17 cellular contexts compared by ENCODE assay signal in genomic region chr10:29068984-29069383, GRCh38.
A peak's percentile ranks its signal among the peaks of the same experiment; 100 is the strongest.
DNase-seq lines count a peak whose midpoint lies in the region; ATAC-seq and TF ChIP-seq lines count a peak whose summit lies in the region.
"Had no signal": no experiment of that assay in that cellular context is flagged by ENCODE, and none has a peak within 500 bp of the region (broad histone marks: within the 10 kb centered on the region; RNA-seq: fewer than 3 reads in every experiment).

No MANE protein-coding gene starts in this region.

- H2AFZ ChIP-seq in smooth muscle cell (ENCODE audit: low read depth) (peak overlapping the region; percentile 13), H9 (ENCODE audit: low read length) (no peak overlapping the region)

- H3K4me3 Mint-ChIP-seq in endodermal cell (peak overlapping the region; percentile 31), nephron progenitor cell (no peak overlapping the region), H9 (no peak overlapping the region)
- H3K4me3 Mint-ChIP-seq: CD4-positive, alpha-beta memory T cell had no signal

- H2BK5ac ChIP-seq in H9 (ENCODE audit: insufficient read length, low read length) = no peak overlapping the region

- no peak overlapping the region for H4K5ac ChIP-seq in H9 (ENCODE audit: insufficient read length, low read depth, low read length)

- H2BK120ac ChIP-seq in H9 (ENCODE audit: low read depth, low read length, poor library complexity, severe bottlenecking) = no peak overlapping the region

- no peaks in the 10 kb centered on the region for H3K27me3 Mint-ChIP-seq in endodermal cell (ENCODE audit: insufficient read depth)
- peaks cover 2% of the 10 kb centered on the region for H3K27me3 Mint-ChIP-seq in nephron progenitor cell (ENCODE audit: low read depth, poor library complexity)
- H3K27me3 Mint-ChIP-seq in H9 (ENCODE audit: low read depth) = no peaks in the 10 kb centered on the region; the same call in 1 of the 2 replicates

- H3K4me2 ChIP-seq in smooth muscle cell (no peak overlapping the region), H9 (ENCODE audit: insufficient read depth, insufficient read length, low read length) (no peak overlapping the region)
- H3K4me2 ChIP-seq: A549 had no signal

- H3K18ac ChIP-seq in H9 (ENCODE audit: insufficient read length, low read depth, low read length) = no peak overlapping the region

- H3K4ac ChIP-seq in H9 (ENCODE audit: low read depth, low read length) = no peak overlapping the region

- H3K36me3 Mint-ChIP-seq in endodermal cell (ENCODE audit: low read depth) (no peaks in the 10 kb centered on the region), nephron progenitor cell (ENCODE audit: low read depth) (no peaks in the 10 kb centered on the region), H9 (ENCODE audit: insufficient read depth in 1 of 3, low read depth in 3 of 3) (no peaks in the 10 kb centered on the region)
- H3K36me3 Mint-ChIP-seq: CD4-positive, alpha-beta memory T cell had no signal

- H3K9ac ChIP-seq in HUES6 (ENCODE audit: low read length) (peak overlapping the region; percentile 45), endodermal cell (ENCODE audit: extremely low read depth, low read length, poor library complexity, severe bottlenecking) (peak overlapping the region; percentile 67), smooth muscle cell (ENCODE audit: low read depth) (no peak overlapping the region), H9 (ENCODE audit: extremely low read depth, insufficient read length, low read length) (no peak overlapping the region)

- 10 to 14% methylated on average over 3 to 6 of the region's 6 CpGs for WGBS in endodermal cell (ENCODE audit: insufficient coverage in 1 of 2, insufficient read length in 1 of 2), 2 experiments
- 46% methylated on average over 6 of the region's 6 CpGs for WGBS in smooth muscle cell (ENCODE audit: low lambda C conversion rate)
- no CpG with 5 or more reads among the region's 6 CpGs for WGBS in H9 (ENCODE audit: extremely low coverage, insufficient read length, low lambda C conversion rate)

- H3K9me3 ChIP-seq in HUES6 (ENCODE audit: control insufficient read depth, insufficient read depth, low read depth, low read length) (no peaks in the 10 kb centered on the region), endodermal cell (ENCODE audit: control insufficient read depth, low read length) (no peaks in the 10 kb centered on the region), smooth muscle cell (replicated peaks; ENCODE audit: low read depth) (no peaks in the 10 kb centered on the region), H9 (ENCODE audit: control insufficient read depth, low read depth, low read length) (no peaks in the 10 kb centered on the region)
- no peaks in the 10 kb centered on the region for H3K9me3 ChIP-seq in effector memory CD4-positive, alpha-beta T cell (ENCODE audit: control insufficient read depth, low read length)
- H3K9me3 ChIP-seq: A549, BE2C, HAP-1 had no signal

- H3K79me1 ChIP-seq in H9 (ENCODE audit: insufficient read depth, low read depth, low read length, poor library complexity, severe bottlenecking) = no peaks in the 10 kb centered on the region

- no peak overlapping the region for H3K56ac ChIP-seq in H9 (ENCODE audit: insufficient read length, low read depth, low read length)

- H3K36me3 ChIP-seq in HUES6 (ENCODE audit: control insufficient read depth, insufficient read depth, low read length) (no peaks in the 10 kb centered on the region), endodermal cell (ENCODE audit: control insufficient read depth, insufficient read depth, low read length) (no peaks in the 10 kb centered on the region), smooth muscle cell (ENCODE audit: low read depth) (no peaks in the 10 kb centered on the region)
- no peaks in the 10 kb centered on the region for H3K36me3 ChIP-seq in effector memory CD4-positive, alpha-beta T cell (ENCODE audit: control insufficient read depth, insufficient read depth, low read length)
- H3K36me3 ChIP-seq: BE2C, HAP-1 had no signal

- no peak overlapping the region for H2BK12ac ChIP-seq in H9 (ENCODE audit: insufficient read length, low read depth, low read length)

- H3K27me3 ChIP-seq in HUES6 (ENCODE audit: control insufficient read depth, insufficient read depth, low read length) (no peaks in the 10 kb centered on the region), endodermal cell (ENCODE audit: control insufficient read depth, insufficient read depth, low read length, poor library complexity, severe bottlenecking) (no peaks in the 10 kb centered on the region), smooth muscle cell (ENCODE audit: low read depth) (no peaks in the 10 kb centered on the region), H9 (ENCODE audit: insufficient read depth, low read length) (no peaks in the 10 kb centered on the region)
- no peaks in the 10 kb centered on the region for H3K27me3 ChIP-seq in effector memory CD4-positive, alpha-beta T cell (replicated peaks; ENCODE audit: control insufficient read depth, insufficient read depth, low read length, poor library complexity, severe bottlenecking)
- H3K27me3 ChIP-seq: BE2C had no signal

- H3K79me2 ChIP-seq in smooth muscle cell (ENCODE audit: low read depth) (no peaks in the 10 kb centered on the region), H9 (ENCODE audit: insufficient read depth, low read length) (no peaks in the 10 kb centered on the region)

- H3K9me3 Mint-ChIP-seq in endodermal cell (no peaks in the 10 kb centered on the region), nephron progenitor cell (peaks cover 4% of the 10 kb centered on the region), H9 (no peaks in the 10 kb centered on the region)
- H3K9me3 Mint-ChIP-seq: CD4-positive, alpha-beta memory T cell had no signal

- H3T11ph ChIP-seq in H9 (ENCODE audit: low read length) = no peak overlapping the region

- no peak overlapping the region for H4K8ac ChIP-seq in H9 (replicated peaks; ENCODE audit: insufficient read length, low read depth, low read length)

- H4K20me1 ChIP-seq in smooth muscle cell (ENCODE audit: low read depth) = no peaks in the 10 kb centered on the region
- no peaks in the 10 kb centered on the region for H4K20me1 ChIP-seq in H9 (ENCODE audit: control insufficient read depth, insufficient read depth, insufficient read length)

- H3F3A ChIP-seq in smooth muscle cell (ENCODE audit: low read depth) = peaks cover 14% of the 10 kb centered on the region

- DNase-seq in endodermal cell (peak; percentile 65), nephron progenitor cell (no peak), smooth muscle cell (lab: John Stamatoyannopoulos, UW; ENCODE audit: unreplicated experiment) (no peak), H9 (no peak)
- DNase-seq in effector memory CD4-positive, alpha-beta T cell = no peak
- DNase-seq: BE2C; CD4-positive, alpha-beta memory T cell; DMS153; DMS79 treated with DMSO at 0.1 percent for 48 hours; EL; IMR-90; KG1 had no signal

- no peak overlapping the region for H3K23ac ChIP-seq in H9 (ENCODE audit: insufficient read length, low read depth, low read length)

- H3K27ac ChIP-seq in HUES6 (ENCODE audit: low read depth, low read length) (peak overlapping the region; percentile 23; the same call in 1 of the 2 replicates), endodermal cell (ENCODE audit: low read depth, low read length) (peak overlapping the region; percentile 67), smooth muscle cell (ENCODE audit: low read depth) (no peak overlapping the region), H9 (ENCODE audit: insufficient read length, low read depth, low read length) (no peak overlapping the region)
- no peak overlapping the region for H3K27ac ChIP-seq in effector memory CD4-positive, alpha-beta T cell (ENCODE audit: insufficient read depth, low read length, poor library complexity, severe bottlenecking)
- H3K27ac ChIP-seq: C4-2B had no signal

- peak overlapping the region; percentile 90 for H3K27ac Mint-ChIP-seq in endodermal cell
- H3K27ac Mint-ChIP-seq in nephron progenitor cell = peak overlapping the region; percentile 52
- no peak overlapping the region for H3K27ac Mint-ChIP-seq in H9
- H3K27ac Mint-ChIP-seq: CD4-positive, alpha-beta memory T cell had no signal

- peaks cover 19% of the 10 kb centered on the region; the same call in 1 of the 2 replicates for H3K4me1 ChIP-seq in HUES6 (ENCODE audit: control insufficient read depth, insufficient read depth, low read length)
- H3K4me1 ChIP-seq in endodermal cell (ENCODE audit: control insufficient read depth, insufficient read depth, low read length) = peaks cover 8% of the 10 kb centered on the region
- peaks cover 21% of the 10 kb centered on the region for H3K4me1 ChIP-seq in smooth muscle cell (ENCODE audit: low read depth)
- 0 out of 2 replicates have a peak, but pooled peaks cover 7% of the 10 kb centered on the region for H3K4me1 ChIP-seq in H9 (ENCODE audit: insufficient read depth, low read length)
- H3K4me1 ChIP-seq in effector memory CD4-positive, alpha-beta T cell (ENCODE audit: control insufficient read depth, insufficient read depth, low read length, poor library complexity, severe bottlenecking) = no peaks in the 10 kb centered on the region
- H3K4me1 ChIP-seq: BE2C had no signal

- no peak overlapping the region for H4K91ac ChIP-seq in H9 (ENCODE audit: insufficient read length, low read depth, low read length)

- H3K4me1 Mint-ChIP-seq in endodermal cell (peaks cover 39% of the 10 kb centered on the region), nephron progenitor cell (peaks cover 36% of the 10 kb centered on the region), H9 (peaks cover 20 to 35% of the 10 kb centered on the region in 2 experiments)
- H3K4me1 Mint-ChIP-seq: CD4-positive, alpha-beta memory T cell had no signal

- no peaks in the 10 kb centered on the region for H3K23me2 ChIP-seq in H9 (ENCODE audit: insufficient read length, low read depth, low read length, poor library complexity, severe bottlenecking)

- no peak overlapping the region for H2BK15ac ChIP-seq in H9 (ENCODE audit: low read depth, low read length)

- TF ChIP-seq CTCF in endodermal cell (conservative IDR thresholded peaks at IDR 0.05) (no peak), nephron progenitor cell (IDR thresholded peaks at IDR 0.05) (no peak), smooth muscle cell (IDR thresholded peaks at IDR 0.05; ENCODE audit: borderline replicate concordance, insufficient read depth, poor library complexity, severe bottlenecking) (no peak), H9 (conservative IDR thresholded peaks at IDR 0.05) (no peak)

- H3K4me3 ChIP-seq in HUES6 (ENCODE audit: low read depth, low read length) (no peak overlapping the region), endodermal cell (ENCODE audit: low read length) (peak overlapping the region; percentile 68), smooth muscle cell (no peak overlapping the region)
- H3K4me3 ChIP-seq in effector memory CD4-positive, alpha-beta T cell (ENCODE audit: insufficient read depth, low read depth, low read length, poor library complexity, severe bottlenecking) = no peak overlapping the region
- H3K4me3 ChIP-seq: A549, HAP-1 had no signal

- no peak for ATAC-seq in GM18858 (IDR thresholded peaks at IDR 0.05; ENCODE audit: unreplicated experiment)
- ATAC-seq: A549 had no signal

- no peak overlapping the region for H2AK5ac ChIP-seq in H9 (ENCODE audit: insufficient read length, low read length)

- no peak overlapping the region for H2BK20ac ChIP-seq in H9 (ENCODE audit: low read depth, low read length, poor library complexity, severe bottlenecking)

- no peak overlapping the region for H3K14ac ChIP-seq in H9 (ENCODE audit: insufficient read depth, low read length)

Comparison
In these comparisons a context has a peak if more than half of its experiments do, and no peak if none do; other contexts are left out.
1. H3K27ac ChIP-seq: peak in HUES6 (single experiment) and endodermal cell (single experiment); none in smooth muscle cell (single experiment), H9 (single experiment) and effector memory CD4-positive, alpha-beta T cell (single experiment).
2. H3K9ac ChIP-seq: peak in HUES6 (single experiment) and endodermal cell (single experiment); none in smooth muscle cell (single experiment) and H9 (single experiment).
3. H3K27ac Mint-ChIP-seq: peak in endodermal cell (single experiment) and nephron progenitor cell (single experiment); none in H9 (0 of 3).